ENCODE assay signal across 1 cellular context in genomic region chr19:57321746-57322145, GRCh38.
TF ChIP-seq lines count a peak whose summit lies in the region.

No MANE protein-coding gene starts in this region.

TF ChIP-seq in HCT116, 20 proteins besides CTCF, POLR2A, EP300 and RAD21 (continued from another document):
- no peak for TF ChIP-seq REST (IDR thresholded peaks at IDR 0.05; ENCODE audit: low read depth)
